Comparison of ENCODE assay signal across 14 cellular contexts in the genomic region with DNA sequence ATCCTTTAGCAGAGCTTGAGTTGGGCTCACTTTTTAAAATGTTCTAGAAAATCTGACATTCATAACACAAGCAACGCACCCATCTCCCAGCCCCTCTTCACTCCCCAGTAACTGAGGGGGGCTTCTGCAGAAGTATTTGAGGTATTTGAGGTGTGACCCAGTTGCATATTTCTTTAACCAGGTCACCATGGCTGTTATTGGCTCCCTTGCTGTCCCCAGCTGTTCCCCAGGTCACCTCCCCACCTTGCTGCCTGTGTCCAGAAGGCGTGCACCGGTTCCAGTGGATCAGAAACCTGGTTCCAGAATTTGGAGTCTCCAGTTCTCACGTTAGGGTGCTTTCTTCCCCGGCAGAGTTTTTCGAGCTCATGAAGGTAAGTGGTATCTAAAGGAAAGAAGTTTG. TPM values are rescaled to one million over a fixed set of nuclear protein-coding genes. Genes with fewer than 3 reads are reported as not detected.
DNase-seq lines count a peak whose midpoint lies in the region; ATAC-seq and TF ChIP-seq lines count a peak whose summit lies in the region.
"Had no signal": no experiment of that assay in that cellular context is flagged by ENCODE, and none has a peak within 500 bp of the region (broad histone marks: within the 10 kb centered on the region; RNA-seq: fewer than 3 reads in every experiment).

No MANE protein-coding gene starts in this region.

- H3K4me3 ChIP-seq in left ventricle myocardium inferior (no peak overlapping the region), heart right ventricle (no peak overlapping the region), SJSA1 (no peak overlapping the region)
- H3K4me3 ChIP-seq: adrenal gland had no signal

- H3K9me3 ChIP-seq in left ventricle myocardium inferior (replicated peaks) (no peaks in the 10 kb centered on the region), heart right ventricle (no peaks in the 10 kb centered on the region), SJSA1 (replicated peaks) (no peaks in the 10 kb centered on the region)
- H3K9me3 ChIP-seq: adrenal gland had no signal

- intact Hi-C loops in left ventricle myocardium inferior (cut with micrococcal nuclease), result no loop called here
- intact Hi-C loops in heart right ventricle (cut with DNase I), result no loop called here

- H3K27me3 ChIP-seq in left ventricle myocardium inferior (ENCODE audit: low read depth) (no peaks in the 10 kb centered on the region), heart right ventricle (no peaks in the 10 kb centered on the region), SJSA1 (replicated peaks) (no peaks in the 10 kb centered on the region)
- H3K27me3 ChIP-seq: adrenal gland had no signal

- no peak for ATAC-seq in heart right ventricle
- ATAC-seq: naive thymus-derived CD4-positive, alpha-beta T cell had no signal

- H3K27me3 Mint-ChIP-seq in type B pancreatic cell, result no peaks in the 10 kb centered on the region
- H3K27me3 Mint-ChIP-seq: activated CD4-positive, alpha-beta T cell treated with anti-CD3 and anti-CD28 coated beads, Interleukin-2, amount 10 ng/mL, durations not matched to agents 24 days and 14 days; central memory CD8-positive, alpha-beta T cell; naive thymus-derived CD4-positive, alpha-beta T cell had no signal

- H3K27ac Mint-ChIP-seq in type B pancreatic cell, result peak overlapping the region; percentile 91

- peaks cover 15% of the 10 kb centered on the region for H3K36me3 ChIP-seq in left ventricle myocardium inferior
- peaks cover 0 to 72% (median 0%) of the 10 kb centered on the region in 9 donors for H3K36me3 ChIP-seq in heart right ventricle
- H3K36me3 ChIP-seq in SJSA1, result peaks cover 48% of the 10 kb centered on the region

- H3K4me1 Mint-ChIP-seq in type B pancreatic cell (ENCODE audit: unreplicated experiment), result peaks cover 27% of the 10 kb centered on the region

- H3K4me1 ChIP-seq in left ventricle myocardium inferior (peaks cover 86% of the 10 kb centered on the region), heart right ventricle (peaks cover 23 to 89% (median 80%) of the 10 kb centered on the region in 9 donors), SJSA1 (replicated peaks) (peaks cover 79% of the 10 kb centered on the region)

- H3K4me3 Mint-ChIP-seq in type B pancreatic cell, result no peak overlapping the region
- H3K4me3 Mint-ChIP-seq: activated CD4-positive, alpha-beta T cell treated with anti-CD3 and anti-CD28 coated beads, Interleukin-2, amount 10 ng/mL, durations not matched to agents 24 days and 14 days; central memory CD8-positive, alpha-beta T cell had no signal

- H3K36me3 Mint-ChIP-seq in type B pancreatic cell, result peaks cover 14% of the 10 kb centered on the region

- TF ChIP-seq CTCF in left ventricle myocardium inferior (IDR thresholded peaks at IDR 0.05; ENCODE audit: borderline replicate concordance) (no peak), heart right ventricle (IDR thresholded peaks at IDR 0.05) (no peak), type B pancreatic cell (conservative IDR thresholded peaks at IDR 0.05) (no peak)

- H3K9me3 Mint-ChIP-seq in type B pancreatic cell, result no peaks in the 10 kb centered on the region
- H3K9me3 Mint-ChIP-seq: activated CD4-positive, alpha-beta T cell treated with anti-CD3 and anti-CD28 coated beads, Interleukin-2, amount 10 ng/mL, durations not matched to agents 24 days and 14 days; central memory CD8-positive, alpha-beta T cell; naive thymus-derived CD4-positive, alpha-beta T cell had no signal

- DNase-seq in left ventricle myocardium inferior (no peak), heart right ventricle (no peak), SJSA1 (ENCODE audit: low read depth in 1 of 2, low spot score in 2 of 2) (no peak), kidney tubule cell (ENCODE audit: low spot score) (peak; percentile 31), type B pancreatic cell (ENCODE audit: extremely low spot score, unreplicated experiment) (no peak), NCI-H1436 treated with DMSO at 0.1 percent for 48 hours (lab: John Stamatoyannopoulos, UW) (no peak), GM03348 (ENCODE audit: low spot score) (no peak)
- DNase-seq in stimulated activated CD4-positive, alpha-beta T cell treated with anti-CD3 and anti-CD28 coated beads, Interleukin-15, amount 100 ng/mL, for 24 hours, result no peak
- DNase-seq: activated CD4-positive, alpha-beta T cell treated with anti-CD3 and anti-CD28 coated beads, Interleukin-2, amount 10 ng/mL, durations not matched to agents 24 days and 14 days; Kasumi-1; naive thymus-derived CD4-positive, alpha-beta T cell; NCI-H1694 had no signal

- peak overlapping the region; percentile 84 for H3K27ac ChIP-seq in left ventricle myocardium inferior (replicated peaks)
- H3K27ac ChIP-seq in heart right ventricle, result peak overlapping the region in 3 of 10 donors; percentile 89 to 99 (median 92)
- peak overlapping the region; percentile 66 for H3K27ac ChIP-seq in SJSA1

- 96 to 97% methylated on average over 6 of the region's 6 CpGs for WGBS in heart right ventricle, 2 donors

RNA-seq across cellular contexts. Expression of a gene that starts 13.8 kb away (rescaled TPM):
- total RNA-seq in left ventricle myocardium inferior (17.1 TPM), heart right ventricle (10 to 100 TPM; 14.7 to 28.4 (median 17.1) TPM), type B pancreatic cell (ENCODE audit: low replicate concordance) (44.7 and 54.8 TPM in 2 replicates)
- polyA plus RNA-seq in heart right ventricle, result 10 to 100 TPM; 18.5 to 18.7 TPM
- 43.6 and 64.1 TPM in 2 replicates for total RNA-seq in SJSA1 (2014; rRNA removed; shearing (Covaris generic))

RNA-seq across cellular contexts. Expression of a gene that starts 32.4 kb away (rescaled TPM):
- total RNA-seq in left ventricle myocardium inferior (9.5 TPM), heart right ventricle (100 to 1,000 TPM in 2 of 10 donors, 10 to 100 TPM in 6, 1 to 10 TPM in 2; 7.7 to 189 (median 17.0) TPM), type B pancreatic cell (ENCODE audit: low replicate concordance) (16.9 and 21.1 TPM in 2 replicates)
- 10 to 100 TPM; 13.5 to 30.2 TPM for polyA plus RNA-seq in heart right ventricle
- 44.7 and 71.9 TPM in 2 replicates for total RNA-seq in SJSA1 (2014; rRNA removed; shearing (Covaris generic))
